In the genomic region with DNA sequence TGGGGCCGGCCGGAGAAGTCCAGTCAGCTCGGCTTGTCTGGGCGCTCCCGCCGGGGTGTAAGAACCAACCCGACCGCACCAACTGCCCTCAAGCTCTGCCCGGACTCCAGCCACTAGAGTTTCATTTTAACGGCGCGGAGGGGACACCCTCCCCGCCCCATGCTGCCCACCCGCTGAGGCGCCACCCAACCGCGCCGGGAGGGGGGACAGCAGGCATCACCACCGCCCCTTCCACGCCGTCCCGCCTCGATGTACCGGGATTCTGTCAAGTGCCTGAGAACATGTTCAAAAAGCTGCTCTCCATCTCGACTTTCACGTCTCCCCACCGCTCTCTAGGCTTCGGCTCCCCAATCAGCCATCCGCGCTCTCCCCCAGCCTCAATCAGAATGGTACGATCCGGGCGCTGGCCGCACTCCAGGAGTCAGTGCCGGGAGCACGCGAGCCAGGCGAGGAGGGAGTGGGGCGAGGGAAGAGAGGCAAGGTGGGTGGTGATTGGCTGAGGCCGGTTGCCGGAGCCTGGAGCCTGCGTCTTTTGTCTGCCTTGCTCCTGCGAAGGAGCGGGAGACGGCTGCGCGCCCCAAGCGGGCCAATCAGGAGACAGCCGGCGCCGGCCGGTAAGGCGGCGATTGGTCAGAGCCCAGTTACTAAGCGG, we compare ENCODE assay signal across 1 cellular context.
A peak's percentile ranks its signal among the peaks of the same experiment; 100 is the strongest.
TF ChIP-seq lines count a peak whose summit lies in the region.

Gene PIK3R3 (minus strand): TSS at position 101 of the 652 bp plus-strand sequence. CDS start 677 bp downstream, outside the sequence.

TF ChIP-seq in GM12878, 131 proteins besides CTCF, POLR2A, EP300 and RAD21 (continued from another document and continues in another):
- TF ChIP-seq ZNF592 (IDR thresholded peaks at IDR 0.05) (no peak), BACH1 (IDR thresholded peaks at IDR 0.05; ENCODE audit: borderline replicate concordance) (peak; percentile 76; the same call in 1 of the 2 replicates), NFIC (IDR thresholded peaks at IDR 0.05; ENCODE audit: low read depth, low read length) (0 out of 2 replicates have a peak, but pooled peaks have one; percentile 51), RFX5 (IDR thresholded peaks at IDR 0.05; ENCODE audit: low read depth, low read length) (peak; percentile 96), CHD2 (IDR thresholded peaks at IDR 0.05; ENCODE audit: borderline replicate concordance, low read depth, low read length) (peak; percentile 63; the same call in 1 of the 2 replicates), NR2F1 (conservative IDR thresholded peaks at IDR 0.05) (no peak; the same call in 1 of the 2 replicates), ZSCAN29 (IDR thresholded peaks at IDR 0.05) (0 out of 2 replicates have a peak, but pooled peaks have one; percentile 28), PRDM15 (CRISPR knock-in tag; IDR thresholded peaks at IDR 0.05) (no peak), EZH2 (IDR thresholded peaks at IDR 0.05; ENCODE audit: borderline replicate concordance, control insufficient read depth, low read depth, low read length) (no peak), ZNF207 (IDR thresholded peaks at IDR 0.05; ENCODE audit: borderline replicate concordance) (peak; percentile 100), PAX8 (IDR thresholded peaks at IDR 0.05) (no peak), CREB1 (IDR thresholded peaks at IDR 0.05; ENCODE audit: low read depth) (peak; percentile 47; the same call in 1 of the 2 replicates), GATAD2B (conservative IDR thresholded peaks at IDR 0.05; ENCODE audit: low read depth) (no peak; the same call in 1 of the 2 replicates), HCFC1 (IDR thresholded peaks at IDR 0.05; ENCODE audit: low read length) (no peak; the same call in 1 of the 2 replicates), NR2C1 (IDR thresholded peaks at IDR 0.05) (no peak), MTA2 (IDR thresholded peaks at IDR 0.05; ENCODE audit: low read depth) (peak; percentile 70), STAT3 (IDR thresholded peaks at IDR 0.05; ENCODE audit: low read depth, low read length) (no peak), ZNF217 (IDR thresholded peaks at IDR 0.05) (no peak), SREBF1 (IDR thresholded peaks at IDR 0.05; ENCODE audit: low read length) (peak; percentile 97), POU2F2 (IDR thresholded peaks at IDR 0.05; ENCODE audit: borderline replicate concordance, low read depth, low read length) (peak; percentile 93; the same call in 2 of the 3 replicates), WRNIP1 (IDR thresholded peaks at IDR 0.05; ENCODE audit: borderline replicate concordance, low read depth, low read length) (no peak), BRCA1 (IDR thresholded peaks at IDR 0.05; ENCODE audit: low read depth, low read length) (peak; percentile 57), ZBED1 (IDR thresholded peaks at IDR 0.05; ENCODE audit: borderline replicate concordance) (peak; percentile 63; the same call in 1 of the 2 replicates), DPF2 (IDR thresholded peaks at IDR 0.05) (peak; percentile 54; the same call in 1 of the 2 replicates), CBX5 (IDR thresholded peaks at IDR 0.05; ENCODE audit: low read depth) (no peak; the same call in 1 of the 2 replicates), ETV6 (conservative IDR thresholded peaks at IDR 0.05 in 1 of 2, IDR thresholded peaks at IDR 0.05 in 1 of 2; ENCODE audit: borderline replicate concordance in 1 of 2, low read depth in 1 of 2) (no peak), SUPT20H (IDR thresholded peaks at IDR 0.05; ENCODE audit: borderline replicate concordance, control insufficient read depth, low read depth, low read length) (no peak), RB1 (IDR thresholded peaks at IDR 0.05; ENCODE audit: borderline replicate concordance) (peak; percentile 98)
- TF ChIP-seq, protein P1, sequence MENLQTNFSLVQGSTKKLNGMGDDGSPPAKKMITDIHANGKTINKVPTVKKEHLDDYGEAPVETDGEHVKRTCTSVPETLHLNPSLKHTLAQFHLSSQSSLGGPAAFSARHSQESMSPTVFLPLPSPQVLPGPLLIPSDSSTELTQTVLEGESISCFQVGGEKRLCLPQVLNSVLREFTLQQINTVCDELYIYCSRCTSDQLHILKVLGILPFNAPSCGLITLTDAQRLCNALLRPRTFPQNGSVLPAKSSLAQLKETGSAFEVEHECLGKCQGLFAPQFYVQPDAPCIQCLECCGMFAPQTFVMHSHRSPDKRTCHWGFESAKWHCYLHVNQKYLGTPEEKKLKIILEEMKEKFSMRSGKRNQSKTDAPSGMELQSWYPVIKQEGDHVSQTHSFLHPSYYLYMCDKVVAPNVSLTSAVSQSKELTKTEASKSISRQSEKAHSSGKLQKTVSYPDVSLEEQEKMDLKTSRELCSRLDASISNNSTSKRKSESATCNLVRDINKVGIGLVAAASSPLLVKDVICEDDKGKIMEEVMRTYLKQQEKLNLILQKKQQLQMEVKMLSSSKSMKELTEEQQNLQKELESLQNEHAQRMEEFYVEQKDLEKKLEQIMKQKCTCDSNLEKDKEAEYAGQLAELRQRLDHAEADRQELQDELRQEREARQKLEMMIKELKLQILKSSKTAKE (IDR thresholded peaks at IDR 0.05; ENCODE audit: low read depth, poor library complexity, severe bottlenecking) = peak; percentile 98
- TF ChIP-seq, protein P2, sequence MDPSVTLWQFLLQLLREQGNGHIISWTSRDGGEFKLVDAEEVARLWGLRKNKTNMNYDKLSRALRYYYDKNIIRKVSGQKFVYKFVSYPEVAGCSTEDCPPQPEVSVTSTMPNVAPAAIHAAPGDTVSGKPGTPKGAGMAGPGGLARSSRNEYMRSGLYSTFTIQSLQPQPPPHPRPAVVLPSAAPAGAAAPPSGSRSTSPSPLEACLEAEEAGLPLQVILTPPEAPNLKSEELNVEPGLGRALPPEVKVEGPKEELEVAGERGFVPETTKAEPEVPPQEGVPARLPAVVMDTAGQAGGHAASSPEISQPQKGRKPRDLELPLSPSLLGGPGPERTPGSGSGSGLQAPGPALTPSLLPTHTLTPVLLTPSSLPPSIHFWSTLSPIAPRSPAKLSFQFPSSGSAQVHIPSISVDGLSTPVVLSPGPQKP (IDR thresholded peaks at IDR 0.05; ENCODE audit: low read depth, low read length) = no peak; the same call in 1 of the 2 replicates
- TF ChIP-seq, protein P3, sequence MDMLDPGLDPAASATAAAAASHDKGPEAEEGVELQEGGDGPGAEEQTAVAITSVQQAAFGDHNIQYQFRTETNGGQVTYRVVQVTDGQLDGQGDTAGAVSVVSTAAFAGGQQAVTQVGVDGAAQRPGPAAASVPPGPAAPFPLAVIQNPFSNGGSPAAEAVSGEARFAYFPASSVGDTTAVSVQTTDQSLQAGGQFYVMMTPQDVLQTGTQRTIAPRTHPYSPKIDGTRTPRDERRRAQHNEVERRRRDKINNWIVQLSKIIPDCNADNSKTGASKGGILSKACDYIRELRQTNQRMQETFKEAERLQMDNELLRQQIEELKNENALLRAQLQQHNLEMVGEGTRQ (IDR thresholded peaks at IDR 0.05; ENCODE audit: borderline replicate concordance, low read depth, low read length) = no peak
- TF ChIP-seq, protein P4, sequence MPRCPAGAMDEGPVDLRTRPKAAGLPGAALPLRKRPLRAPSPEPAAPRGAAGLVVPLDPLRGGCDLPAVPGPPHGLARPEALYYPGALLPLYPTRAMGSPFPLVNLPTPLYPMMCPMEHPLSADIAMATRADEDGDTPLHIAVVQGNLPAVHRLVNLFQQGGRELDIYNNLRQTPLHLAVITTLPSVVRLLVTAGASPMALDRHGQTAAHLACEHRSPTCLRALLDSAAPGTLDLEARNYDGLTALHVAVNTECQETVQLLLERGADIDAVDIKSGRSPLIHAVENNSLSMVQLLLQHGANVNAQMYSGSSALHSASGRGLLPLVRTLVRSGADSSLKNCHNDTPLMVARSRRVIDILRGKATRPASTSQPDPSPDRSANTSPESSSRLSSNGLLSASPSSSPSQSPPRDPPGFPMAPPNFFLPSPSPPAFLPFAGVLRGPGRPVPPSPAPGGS (IDR thresholded peaks at IDR 0.05; ENCODE audit: borderline replicate concordance, insufficient read depth, low read depth, low read length, poor library complexity, severe bottlenecking) = no peak
- TF ChIP-seq, protein P5, sequence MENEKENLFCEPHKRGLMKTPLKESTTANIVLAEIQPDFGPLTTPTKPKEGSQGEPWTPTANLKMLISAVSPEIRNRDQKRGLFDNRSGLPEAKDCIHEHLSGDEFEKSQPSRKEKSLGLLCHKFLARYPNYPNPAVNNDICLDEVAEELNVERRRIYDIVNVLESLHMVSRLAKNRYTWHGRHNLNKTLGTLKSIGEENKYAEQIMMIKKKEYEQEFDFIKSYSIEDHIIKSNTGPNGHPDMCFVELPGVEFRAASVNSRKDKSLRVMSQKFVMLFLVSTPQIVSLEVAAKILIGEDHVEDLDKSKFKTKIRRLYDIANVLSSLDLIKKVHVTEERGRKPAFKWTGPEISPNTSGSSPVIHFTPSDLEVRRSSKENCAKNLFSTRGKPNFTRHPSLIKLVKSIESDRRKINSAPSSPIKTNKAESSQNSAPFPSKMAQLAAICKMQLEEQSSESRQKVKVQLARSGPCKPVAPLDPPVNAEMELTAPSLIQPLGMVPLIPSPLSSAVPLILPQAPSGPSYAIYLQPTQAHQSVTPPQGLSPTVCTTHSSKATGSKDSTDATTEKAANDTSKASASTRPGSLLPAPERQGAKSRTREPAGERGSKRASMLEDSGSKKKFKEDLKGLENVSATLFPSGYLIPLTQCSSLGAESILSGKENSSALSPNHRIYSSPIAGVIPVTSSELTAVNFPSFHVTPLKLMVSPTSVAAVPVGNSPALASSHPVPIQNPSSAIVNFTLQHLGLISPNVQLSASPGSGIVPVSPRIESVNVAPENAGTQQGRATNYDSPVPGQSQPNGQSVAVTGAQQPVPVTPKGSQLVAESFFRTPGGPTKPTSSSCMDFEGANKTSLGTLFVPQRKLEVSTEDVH (IDR thresholded peaks at IDR 0.05; ENCODE audit: low read depth, partially characterized antibody) = no peak
